ENCODE assay signal across 1 cellular context in genomic region chr1:111213412-111213811, GRCh38.
TF ChIP-seq lines count a peak whose summit lies in the region.

No MANE protein-coding gene starts in this region.

TF ChIP-seq in GM12878, 131 proteins besides CTCF, POLR2A, EP300 and RAD21 (continued from another document):
- TF ChIP-seq, protein P1, sequence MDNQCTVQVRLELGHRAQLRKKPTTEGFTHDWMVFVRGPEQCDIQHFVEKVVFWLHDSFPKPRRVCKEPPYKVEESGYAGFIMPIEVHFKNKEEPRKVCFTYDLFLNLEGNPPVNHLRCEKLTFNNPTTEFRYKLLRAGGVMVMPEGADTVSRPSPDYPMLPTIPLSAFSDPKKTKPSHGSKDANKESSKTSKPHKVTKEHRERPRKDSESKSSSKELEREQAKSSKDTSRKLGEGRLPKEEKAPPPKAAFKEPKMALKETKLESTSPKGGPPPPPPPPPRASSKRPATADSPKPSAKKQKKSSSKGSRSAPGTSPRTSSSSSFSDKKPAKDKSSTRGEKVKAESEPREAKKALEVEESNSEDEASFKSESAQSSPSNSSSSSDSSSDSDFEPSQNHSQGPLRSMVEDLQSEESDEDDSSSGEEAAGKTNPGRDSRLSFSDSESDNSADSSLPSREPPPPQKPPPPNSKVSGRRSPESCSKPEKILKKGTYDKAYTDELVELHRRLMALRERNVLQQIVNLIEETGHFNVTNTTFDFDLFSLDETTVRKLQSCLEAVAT (IDR thresholded peaks at IDR 0.05), result peak; percentile 43
- TF ChIP-seq ETV6 (conservative IDR thresholded peaks at IDR 0.05 in 1 of 2, IDR thresholded peaks at IDR 0.05 in 1 of 2; ENCODE audit: borderline replicate concordance in 1 of 2, low read depth in 1 of 2) (0 out of 4 replicates have a peak, but pooled peaks of 1 of the 2 experiments have one; percentile 36), SREBF1 (IDR thresholded peaks at IDR 0.05; ENCODE audit: low read length) (no peak), PKNOX1 (IDR thresholded peaks at IDR 0.05) (no peak)
